In the genomic region with DNA sequence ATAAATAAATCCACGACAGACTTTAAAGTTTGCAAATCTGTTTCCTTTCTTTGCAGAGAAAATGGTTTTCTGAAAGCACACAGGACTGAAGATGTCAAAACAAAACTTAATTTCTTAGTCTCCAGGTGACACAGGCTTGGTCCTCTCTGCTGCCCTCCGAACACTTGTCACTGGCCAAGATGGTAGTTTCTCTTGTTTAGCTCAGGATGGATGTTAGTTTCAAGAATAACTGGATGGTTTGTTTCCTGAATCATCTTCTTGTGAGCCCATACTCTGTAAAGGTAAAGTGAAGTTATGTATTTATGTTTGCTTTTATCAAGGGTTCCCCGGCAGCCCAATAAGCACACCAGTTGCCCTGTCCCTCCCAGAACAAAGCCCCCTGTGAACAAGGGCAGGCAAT, we compare ENCODE assay signal across 26 cellular contexts. TPM values are rescaled to one million over a fixed set of nuclear protein-coding genes. Genes with fewer than 3 reads are reported as not detected.
A peak's percentile ranks its signal among the peaks of the same experiment; 100 is the strongest.
DNase-seq lines count a peak whose midpoint lies in the region; ATAC-seq and TF ChIP-seq lines count a peak whose summit lies in the region.
"Had no signal": no experiment of that assay in that cellular context is flagged by ENCODE, and none has a peak within 500 bp of the region (broad histone marks: within the 10 kb centered on the region; RNA-seq: fewer than 3 reads in every experiment).

No MANE protein-coding gene starts in this region.

- in situ Hi-C loops in G401 (cut with HindIII; ENCODE audit: low sequenced_read_pairs) = no loop called here

- no peak for ATAC-seq in activated B cell treated with CpG ODN at 0.5 μM for 24 hours (ENCODE audit: low read depth)
- ATAC-seq in GM21515 (IDR thresholded peaks at IDR 0.05; ENCODE audit: unreplicated experiment) = no peak
- no peak for ATAC-seq in psoas muscle
- ATAC-seq: A549, GM12878, PC-3, Right ventricle myocardium inferior had no signal

- H3K27ac ChIP-seq in cardiac muscle cell (peak overlapping the region; percentile 34), right atrium auricular region (no peak overlapping the region), psoas muscle (no peak overlapping the region)
- H3K27ac ChIP-seq: A549; BLaER1 treated with 17β-estradiol and CSF1 and Interleukin-3, amounts not matched to agents 10 nM and 100 nM; SJCRH30 had no signal

- H3K4me1 Mint-ChIP-seq in activated B cell treated with CpG ODN at 0.5 μM for 24 hours = no peaks in the 10 kb centered on the region
- H3K4me1 Mint-ChIP-seq: CD4-positive, alpha-beta memory T cell had no signal

- CTCF ChIA-PET in activated B cell treated with CpG ODN at 0.5 μM for 24 hours (lab: Charles Lee) = no interaction called here

- no peaks in the 10 kb centered on the region for H3K27me3 ChIP-seq in cardiac muscle cell
- H3K27me3 ChIP-seq in right atrium auricular region = no peaks in the 10 kb centered on the region
- no peaks in the 10 kb centered on the region for H3K27me3 ChIP-seq in psoas muscle (ENCODE audit: insufficient read depth in 3 of 3, low read length in 2 of 3)
- H3K27me3 ChIP-seq: BLaER1 treated with 17β-estradiol and CSF1 and Interleukin-3, amounts not matched to agents 10 nM and 100 nM; SJCRH30 had no signal

- peaks cover 51% of the 10 kb centered on the region for H3K36me3 Mint-ChIP-seq in activated B cell treated with CpG ODN at 0.5 μM for 24 hours (ENCODE audit: low read depth)

- H3K36me3 ChIP-seq in cardiac muscle cell (peaks cover 34% of the 10 kb centered on the region), right atrium auricular region (peaks cover 51% of the 10 kb centered on the region), psoas muscle (ENCODE audit: insufficient read depth in 1 of 2, low read depth in 1 of 2) (peaks cover 0 to 66% of the 10 kb centered on the region in 2 donors)

- H3K27ac Mint-ChIP-seq in activated B cell treated with CpG ODN at 0.5 μM for 24 hours = peak overlapping the region; percentile 2

- no peak overlapping the region for H3K4me3 Mint-ChIP-seq in activated B cell treated with CpG ODN at 0.5 μM for 24 hours
- H3K4me3 Mint-ChIP-seq: CD4-positive, alpha-beta memory T cell had no signal

- no peaks in the 10 kb centered on the region for H3K9me3 Mint-ChIP-seq in activated B cell treated with CpG ODN at 0.5 μM for 24 hours
- H3K9me3 Mint-ChIP-seq: CD4-positive, alpha-beta memory T cell had no signal

- H3K4me1 ChIP-seq in cardiac muscle cell (ENCODE audit: low read depth) (no peaks in the 10 kb centered on the region), right atrium auricular region (no peaks in the 10 kb centered on the region), psoas muscle (no peaks in the 10 kb centered on the region)
- H3K4me1 ChIP-seq: A549; BLaER1 treated with 17β-estradiol and CSF1 and Interleukin-3, amounts not matched to agents 10 nM and 100 nM; HAP-1; SJCRH30 had no signal

- no peaks in the 10 kb centered on the region for H3K9me3 ChIP-seq in cardiac muscle cell (ENCODE audit: low read depth)
- H3K9me3 ChIP-seq in right atrium auricular region = no peaks in the 10 kb centered on the region
- H3K9me3 ChIP-seq in psoas muscle = no peaks in the 10 kb centered on the region
- H3K9me3 ChIP-seq: A549; BLaER1 treated with 17β-estradiol and CSF1 and Interleukin-3, amounts not matched to agents 10 nM and 100 nM; HAP-1; SJCRH30 had no signal

- 91 to 94% (median 92%) methylated on average over 3 of the region's 3 CpGs for WGBS in psoas muscle, 3 donors

- intact Hi-C loops in activated B cell treated with CpG ODN at 0.5 μM for 24 hours (cut with micrococcal nuclease) (no loop called here), posterior vena cava (cut with DNase I) (no loop called here), psoas muscle (cut with DNase I) (no loop called here)

- H3K27me3 Mint-ChIP-seq in activated B cell treated with CpG ODN at 0.5 μM for 24 hours = no peaks in the 10 kb centered on the region
- H3K27me3 Mint-ChIP-seq: CD4-positive, alpha-beta memory T cell had no signal

- H3K4me3 ChIP-seq in cardiac muscle cell (no peak overlapping the region), right atrium auricular region (no peak overlapping the region), psoas muscle (no peak overlapping the region)
- H3K4me3 ChIP-seq: A549; BLaER1 treated with 17β-estradiol and CSF1 and Interleukin-3, amounts not matched to agents 10 nM and 100 nM; GM12878; HAP-1; SJCRH30 had no signal

- POLR2A ChIA-PET in activated B cell treated with CpG ODN at 0.5 μM for 24 hours (lab: Charles Lee) = interaction anchor here (0.6 kb wide), 1 partner anchor 35 kb away, joined by 3 read pairs; no protein-coding TSS in a partner anchor

- DNase-seq in cardiac muscle cell (ENCODE audit: low read depth in 1 of 2, low spot score in 1 of 2) (no peak), right atrium auricular region (ENCODE audit: low spot score) (no peak), activated B cell treated with CpG ODN at 0.5 μM for 24 hours (no peak), posterior vena cava (ENCODE audit: low spot score) (peak; percentile 1), G401 (ENCODE audit: low spot score) (no peak), psoas muscle (no peak)
- DNase-seq: AML-193; CD4-positive, alpha-beta memory T cell; COR-L47; GDM1; GOT3; KBM-7; MM.1S; NCI-H2029; NCI-H446; NCI-H524 treated with DMSO at 0.1 percent for 48 hours; NCI-H82; NK-92 treated with Interleukin-12 subunit alpha and Interleukin-12 subunit beta, amount 100 ng/mL, for 24 hours; PC-3; SJCRH30 had no signal

- TF ChIP-seq CTCF in cardiac muscle cell (IDR thresholded peaks at IDR 0.05; ENCODE audit: low read depth, low read length) = no peak
- no peak for TF ChIP-seq CTCF in right atrium auricular region (IDR thresholded peaks at IDR 0.05)
- no peak for TF ChIP-seq CTCF in activated B cell treated with CpG ODN at 0.5 μM for 24 hours (IDR thresholded peaks at IDR 0.05)
- TF ChIP-seq CTCF in psoas muscle (IDR thresholded peaks at IDR 0.05) = no peak

RNA-seq across cellular contexts. Expression of gene FLCN, which starts 9.9 kb away (rescaled TPM):
- 26.5 and 34.2 TPM in 2 replicates for total RNA-seq in cardiac muscle cell
- 12.8 and 14.1 TPM in 2 replicates for polyA plus RNA-seq in cardiac muscle cell
- total RNA-seq in right atrium auricular region = 10 to 100 TPM; 22.7 to 23.7 TPM
- total RNA-seq in activated B cell treated with CpG ODN at 0.5 μM for 24 hours = 54.5 and 62.3 TPM in 2 replicates
- 10 to 100 TPM; 37.9 to 53.5 TPM for total RNA-seq in posterior vena cava
- 66.2 and 75.3 TPM in 2 replicates for total RNA-seq in G401 (2014; rRNA removed; shearing (Covaris generic))
- 10 to 100 TPM; 38.7 to 79.4 (median 52.6) TPM for total RNA-seq in psoas muscle
- 100 to 1,000 TPM in 1 of 3 donors, 10 to 100 TPM in 2; 42.0 to 106 (median 86.8) TPM for polyA plus RNA-seq in psoas muscle

RNA-seq across cellular contexts. Expression of gene COPS3, which starts 34.2 kb away (rescaled TPM):
- total RNA-seq in cardiac muscle cell = 51.1 and 67.8 TPM in 2 replicates
- polyA plus RNA-seq in cardiac muscle cell = 98.4 and 123 TPM in 2 replicates
- 10 to 100 TPM; 46.0 to 65.5 TPM for total RNA-seq in right atrium auricular region
- 71.6 and 73.7 TPM in 2 replicates for total RNA-seq in activated B cell treated with CpG ODN at 0.5 μM for 24 hours
- 10 to 100 TPM; 45.3 to 54.6 TPM for total RNA-seq in posterior vena cava
- total RNA-seq in G401 (2014; rRNA removed; shearing (Covaris generic)) = 162 and 165 TPM in 2 replicates
- total RNA-seq in psoas muscle = 100 to 1,000 TPM in 3 of 4 donors, 10 to 100 TPM in 1; 99.8 to 154 (median 131) TPM
- 100 to 1,000 TPM; 111 to 164 (median 140) TPM for polyA plus RNA-seq in psoas muscle

RNA-seq across cellular contexts. Expression of gene PLD6, which starts 40.7 kb away (rescaled TPM):
- total RNA-seq in cardiac muscle cell (0.42 and 1.1 TPM in 2 replicates), right atrium auricular region (1 to 10 TPM; 3.1 to 6.8 TPM), activated B cell treated with CpG ODN at 0.5 μM for 24 hours (6.2 and 7.6 TPM in 2 replicates), posterior vena cava (1 to 10 TPM; 2.9 to 4.4 TPM), psoas muscle (1 to 10 TPM in 3 of 4 donors, under 1 TPM in 1; 0.84 to 5.4 (median 2.7) TPM)
- polyA plus RNA-seq in cardiac muscle cell (0.47 and 0.51 TPM in 2 replicates), psoas muscle (1 to 10 TPM; 1.3 to 2.5 (median 2.5) TPM)
- total RNA-seq in G401 (2014; rRNA removed; shearing (Covaris generic)) = 12.4 and 16.2 TPM in 2 replicates

RNA-seq across cellular contexts. Expression of gene NT5M, which starts 56.3 kb away (rescaled TPM):
- 38.5 and 52.8 TPM in 2 replicates for total RNA-seq in cardiac muscle cell
- polyA plus RNA-seq in cardiac muscle cell = 32.9 and 57.5 TPM in 2 replicates
- 1 to 10 TPM; 4.3 to 6.7 TPM for total RNA-seq in right atrium auricular region
- 0.71 and 0.93 TPM in 2 replicates for total RNA-seq in activated B cell treated with CpG ODN at 0.5 μM for 24 hours
- 1 to 10 TPM; 2.8 to 3.0 TPM for total RNA-seq in posterior vena cava
- total RNA-seq in G401 (2014; rRNA removed; shearing (Covaris generic)) = 1.4 and 3.8 TPM in 2 replicates
- total RNA-seq in psoas muscle = 10 to 100 TPM in 1 of 4 donors, 1 to 10 TPM in 3; 6.0 to 11.0 (median 7.5) TPM
- 10 to 100 TPM in 2 of 3 donors, 1 to 10 TPM in 1; 6.2 to 11.5 (median 10.3) TPM for polyA plus RNA-seq in psoas muscle
